ENCODE assay signal across 19 cellular contexts in the genomic region with DNA sequence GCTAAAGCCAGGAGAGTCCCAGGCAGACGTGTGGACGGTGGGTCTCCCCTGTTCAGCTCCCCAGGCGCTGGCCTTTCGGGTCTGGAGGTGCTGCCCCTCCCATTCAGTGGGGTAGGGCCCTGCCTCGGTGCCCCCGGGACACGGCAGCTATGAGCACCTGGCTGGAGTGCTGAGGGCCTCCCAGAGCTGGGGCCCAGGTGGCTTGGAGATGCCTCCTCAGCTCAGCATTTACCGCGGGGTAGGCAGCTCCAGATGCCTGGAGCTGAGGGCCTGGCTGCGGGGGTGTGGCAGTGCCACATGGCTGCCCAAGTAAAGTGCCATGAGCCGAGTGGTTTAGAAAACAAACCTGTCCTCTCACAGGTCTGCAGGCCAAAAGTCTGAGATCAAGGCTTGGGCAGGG. TPM values are rescaled to one million over a fixed set of nuclear protein-coding genes. Genes with fewer than 3 reads are reported as not detected.
A peak's percentile ranks its signal among the peaks of the same experiment; 100 is the strongest.
DNase-seq lines count a peak whose midpoint lies in the region; TF ChIP-seq lines count a peak whose summit lies in the region.
"Had no signal": no experiment of that assay in that cellular context is flagged by ENCODE, and none has a peak within 500 bp of the region (broad histone marks: within the 10 kb centered on the region; RNA-seq: fewer than 3 reads in every experiment).

No MANE protein-coding gene starts in this region.

- peaks cover 70% of the 10 kb centered on the region for H3K4me1 Mint-ChIP-seq in activated naive CD4-positive, alpha-beta T cell treated with anti-CD3 and anti-CD28 coated beads for 36 hours (ENCODE audit: low read depth)
- H3K4me1 Mint-ChIP-seq: B cell had no signal

- no CpG with 5 or more reads among the region's 11 CpGs for WGBS in neuronal stem cell (ENCODE audit: extremely low coverage in 2 of 2, insufficient read length in 2 of 2, insufficient replicate concordance in 1 of 2), 2 donors

- no peak overlapping the region for H3K27ac ChIP-seq in neuronal stem cell (replicated peaks; ENCODE audit: low read length)
- no peak overlapping the region for H3K27ac ChIP-seq in vagina
- H3K27ac ChIP-seq: 22Rv1; BLaER1 treated with 17β-estradiol and CSF1 and Interleukin-3, amounts not matched to agents 10 nM and 100 nM; C4-2B had no signal

- TF ChIP-seq CTCF in vagina (IDR thresholded peaks at IDR 0.05), result no peak

- intact Hi-C loops in activated naive CD4-positive, alpha-beta T cell treated with anti-CD3 and anti-CD28 coated beads for 36 hours (cut with micrococcal nuclease), result loop anchor here (5.0 kb wide), 1 partner anchor 474 kb away; a partner anchor contains a TSS
- intact Hi-C loops in vagina (cut with DNase I), result no loop called here

- no peak for TF ChIP-seq POLR2A in vagina (IDR thresholded peaks at IDR 0.05)

- no peak overlapping the region for H3K4me2 ChIP-seq in neuronal stem cell (ENCODE audit: insufficient read depth, low read length, poor library complexity, severe bottlenecking)
- H3K4me2 ChIP-seq: A549; BLaER1 treated with 17β-estradiol and CSF1 and Interleukin-3, amounts not matched to agents 10 nM and 100 nM had no signal

- peaks cover 0 to 21% (median 0%) of the 10 kb centered on the region in 3 experiments for H3K27me3 ChIP-seq in neuronal stem cell (ENCODE audit: control insufficient read depth in 3 of 3, insufficient read depth in 3 of 3, low read depth in 1 of 3, low read length in 3 of 3)
- H3K27me3 ChIP-seq in vagina, result no peaks in the 10 kb centered on the region

- no peaks in the 10 kb centered on the region for H3K36me3 Mint-ChIP-seq in activated naive CD4-positive, alpha-beta T cell treated with anti-CD3 and anti-CD28 coated beads for 36 hours (ENCODE audit: low read depth)
- H3K36me3 Mint-ChIP-seq: CD8-positive, alpha-beta T cell had no signal

- H2AFZ ChIP-seq in neuronal stem cell (ENCODE audit: low read length), result no peak overlapping the region

- H2BK15ac ChIP-seq in neuronal stem cell (ENCODE audit: low read length), result peak overlapping the region; percentile 55

- H2BK12ac ChIP-seq in neuronal stem cell (ENCODE audit: low read length), result peak overlapping the region; percentile 41

- no peaks in the 10 kb centered on the region for H3K36me3 ChIP-seq in neuronal stem cell (replicated peaks in 1 of 2; ENCODE audit: control insufficient read depth in 2 of 2, insufficient read depth in 2 of 2, low read length in 2 of 2)
- no peaks in the 10 kb centered on the region for H3K36me3 ChIP-seq in vagina
- H3K36me3 ChIP-seq: BLaER1 treated with 17β-estradiol and CSF1 and Interleukin-3, amounts not matched to agents 10 nM and 100 nM had no signal

- H3K4me3 ChIP-seq in neuronal stem cell (ENCODE audit: low read length in 2 of 2), result no peak overlapping the region
- H3K4me3 ChIP-seq in vagina, result no peak overlapping the region
- H3K4me3 ChIP-seq: A549; BLaER1 treated with 17β-estradiol and CSF1 and Interleukin-3, amounts not matched to agents 10 nM and 100 nM had no signal

- H3K9me3 ChIP-seq in neuronal stem cell (replicated peaks in 1 of 2; ENCODE audit: control insufficient read depth in 2 of 2, insufficient read depth in 1 of 2, low read depth in 1 of 2, low read length in 2 of 2) (peaks cover 9 to 12% of the 10 kb centered on the region in 2 donors), vagina (no peaks in the 10 kb centered on the region)
- H3K9me3 ChIP-seq: A549; BLaER1 treated with 17β-estradiol and CSF1 and Interleukin-3, amounts not matched to agents 10 nM and 100 nM; Caco-2 had no signal

- H3K4me3 Mint-ChIP-seq in activated naive CD4-positive, alpha-beta T cell treated with anti-CD3 and anti-CD28 coated beads for 36 hours, result no peak overlapping the region
- H3K4me3 Mint-ChIP-seq: B cell; CD8-positive, alpha-beta T cell had no signal

- no peak overlapping the region for H3K4ac ChIP-seq in neuronal stem cell (ENCODE audit: low read length)

- H3K14ac ChIP-seq in neuronal stem cell (ENCODE audit: low read length), result peak overlapping the region; percentile 71

- H3K18ac ChIP-seq in neuronal stem cell (ENCODE audit: low read length), result peak overlapping the region; percentile 78

- H3K4me1 ChIP-seq in neuronal stem cell (ENCODE audit: control insufficient read depth in 2 of 2, insufficient read depth in 1 of 2, low read depth in 1 of 2, low read length in 2 of 2) (peaks cover 8 to 37% of the 10 kb centered on the region in 2 donors), vagina (peaks cover 17% of the 10 kb centered on the region)

- H3K27ac Mint-ChIP-seq in activated naive CD4-positive, alpha-beta T cell treated with anti-CD3 and anti-CD28 coated beads for 36 hours, result peak overlapping the region; percentile 56
- H3K27ac Mint-ChIP-seq: B cell; CD4-positive, alpha-beta T cell; CD8-positive, alpha-beta T cell had no signal

- no peak overlapping the region for H3K9ac ChIP-seq in neuronal stem cell (ENCODE audit: low read depth, low read length, poor library complexity)
- H3K9ac ChIP-seq: BLaER1 treated with 17β-estradiol and CSF1 and Interleukin-3, amounts not matched to agents 10 nM and 100 nM had no signal

- H2AK5ac ChIP-seq in neuronal stem cell (ENCODE audit: low read depth, low read length), result peak overlapping the region; percentile 83

- H4K8ac ChIP-seq in neuronal stem cell (ENCODE audit: low read depth, low read length), result no peak overlapping the region

- no peaks in the 10 kb centered on the region for H3K27me3 Mint-ChIP-seq in activated naive CD4-positive, alpha-beta T cell treated with anti-CD3 and anti-CD28 coated beads for 36 hours (ENCODE audit: low read depth)
- H3K27me3 Mint-ChIP-seq: CD4-positive, alpha-beta T cell had no signal

- DNase-seq in NCI-H2171 treated with DMSO at 0.1 percent for 48 hours (lab: John Stamatoyannopoulos, UW) (peak; percentile 22), NCI-H2171 (lab: John Stamatoyannopoulos, UW) (no peak), neuronal stem cell (ENCODE audit: low spot score) (no peak), vagina (ENCODE audit: extremely low spot score in 2 of 2) (no peak), hepatic stellate cell (ENCODE audit: low spot score) (no peak)
- no peak for DNase-seq in activated naive CD4-positive, alpha-beta T cell treated with anti-CD3 and anti-CD28 coated beads for 36 hours
- no peak for DNase-seq in activated naive CD4-positive, alpha-beta T cell treated with Interleukin-2 at 50 U/mL for 16 hours
- DNase-seq: AML-193; Caco-2; Calu3; CD4-positive, alpha-beta T cell; CD8-positive, alpha-beta T cell; DMS79 treated with DMSO at 0.1 percent for 48 hours; GF-D8 had no signal

- H3K9me3 Mint-ChIP-seq in activated naive CD4-positive, alpha-beta T cell treated with anti-CD3 and anti-CD28 coated beads for 36 hours, result peaks cover 1% of the 10 kb centered on the region
- H3K9me3 Mint-ChIP-seq: CD4-positive, alpha-beta T cell; CD8-positive, alpha-beta T cell had no signal

- H4K91ac ChIP-seq in neuronal stem cell (ENCODE audit: low read depth, low read length, poor library complexity), result no peak overlapping the region

- peak overlapping the region; percentile 61 for H2BK120ac ChIP-seq in neuronal stem cell (ENCODE audit: low read depth, low read length)

- H2BK5ac ChIP-seq in neuronal stem cell (ENCODE audit: low read length), result no peak overlapping the region

- CTCF ChIA-PET in activated naive CD4-positive, alpha-beta T cell treated with anti-CD3 and anti-CD28 coated beads for 36 hours (lab: Charles Lee), result no interaction called here

- H3K79me1 ChIP-seq in neuronal stem cell (ENCODE audit: low read depth, low read length), result no peaks in the 10 kb centered on the region

- H3K23ac ChIP-seq in neuronal stem cell (ENCODE audit: low read depth, low read length, poor library complexity), result no peak overlapping the region

RNA-seq across cellular contexts. Expression of a gene that starts 19.5 kb away (rescaled TPM):
- 1 to 10 TPM in 1 of 2 experiments, under 1 TPM in 1; 0.74 to 1.0 TPM for total RNA-seq in activated naive CD4-positive, alpha-beta T cell treated with anti-CD3 and anti-CD28 coated beads for 36 hours
- 5.1 TPM for polyA plus RNA-seq in neuronal stem cell (2013, experiment 1 of 2)
- polyA plus RNA-seq in neuronal stem cell (2013, experiment 2 of 2), result 5.2 TPM
- 0.74 TPM for total RNA-seq in vagina

RNA-seq across cellular contexts. Expression of a gene that starts 30.3 kb away (rescaled TPM):
- 10 to 100 TPM; 11.5 to 12.3 TPM for total RNA-seq in activated naive CD4-positive, alpha-beta T cell treated with anti-CD3 and anti-CD28 coated beads for 36 hours
- 6.9 TPM for polyA plus RNA-seq in neuronal stem cell (2013, experiment 1 of 2)
- 6.7 TPM for polyA plus RNA-seq in neuronal stem cell (2013, experiment 2 of 2)
- total RNA-seq in vagina, result 26.0 TPM
